Comparison of ENCODE assay signal across 14 cellular contexts in genomic region chr1:28173980-28174297, GRCh38. TPM values are rescaled to one million over a fixed set of nuclear protein-coding genes. Genes with fewer than 3 reads are reported as not detected.
A peak's percentile ranks its signal among the peaks of the same experiment; 100 is the strongest.
DNase-seq lines count a peak whose midpoint lies in the region; ATAC-seq and TF ChIP-seq lines count a peak whose summit lies in the region.
"Had no signal": no experiment of that assay in that cellular context is flagged by ENCODE, and none has a peak within 500 bp of the region (broad histone marks: within the 10 kb centered on the region; RNA-seq: fewer than 3 reads in every experiment).

No MANE protein-coding gene starts in this region.

- peaks cover 53% of the 10 kb centered on the region for H3K4me1 ChIP-seq in lower lobe of right lung
- H3K4me1 ChIP-seq in suprapubic skin = peaks cover 22% of the 10 kb centered on the region
- H3K4me1 ChIP-seq in mucosa of descending colon (ENCODE audit: low read depth) = peaks cover 44% of the 10 kb centered on the region

- peak overlapping the region; percentile 53 for H3K27ac Mint-ChIP-seq in T-helper 2 cell treated with Interferon-gamma antibody and Interleukin-4, amounts not matched to agents 5 μg/mL and 100 μg/mL, for 36 hours
- H3K27ac Mint-ChIP-seq in central memory CD8-positive, alpha-beta T cell (ENCODE audit: low read depth) = no peak overlapping the region

- no peaks in the 10 kb centered on the region for H3K36me3 Mint-ChIP-seq in T-helper 2 cell treated with Interferon-gamma antibody and Interleukin-4, amounts not matched to agents 5 μg/mL and 100 μg/mL, for 36 hours (ENCODE audit: low read depth)
- H3K36me3 Mint-ChIP-seq in central memory CD8-positive, alpha-beta T cell (ENCODE audit: insufficient read depth) = peaks cover 1% of the 10 kb centered on the region

- DNase-seq in T-helper 2 cell treated with Interferon-gamma antibody and Interleukin-4, amounts not matched to agents 5 μg/mL and 100 μg/mL, for 36 hours (ENCODE audit: low spot score) = no peak
- DNase-seq in T-helper 2 cell (no peak), lower lobe of right lung (peak; percentile 43), suprapubic skin (ENCODE audit: low spot score in 2 of 2) (no peak), mucosa of descending colon (no peak), DMS53 treated with DMSO at 0.1 percent for 48 hours (lab: John Stamatoyannopoulos, UW; ENCODE audit: unreplicated experiment) (no peak)
- DNase-seq in central memory CD8-positive, alpha-beta T cell (ENCODE audit: low spot score in 2 of 2) = no peak
- no peak for DNase-seq in stimulated activated CD4-positive, alpha-beta T cell treated with anti-CD3 and anti-CD28 coated beads, Interleukin-2, amount 100 ng/mL, for 48 hours
- DNase-seq: activated naive CD4-positive, alpha-beta T cell treated with Interleukin-2 at 50 U/mL for 16 hours; NCI-H187 treated with DMSO at 0.1 percent for 48 hours; stimulated activated CD4-positive, alpha-beta T cell treated with anti-CD3 and anti-CD28 coated beads, Interleukin-2, amount 100 ng/mL, for 24 hours had no signal

- peaks cover 70% of the 10 kb centered on the region for H3K27me3 Mint-ChIP-seq in T-helper 2 cell treated with Interferon-gamma antibody and Interleukin-4, amounts not matched to agents 5 μg/mL and 100 μg/mL, for 36 hours (ENCODE audit: low read depth)
- H3K27me3 Mint-ChIP-seq in central memory CD8-positive, alpha-beta T cell = no peaks in the 10 kb centered on the region

- H3K36me3 ChIP-seq in lower lobe of right lung = no peaks in the 10 kb centered on the region
- no peaks in the 10 kb centered on the region for H3K36me3 ChIP-seq in suprapubic skin
- no peaks in the 10 kb centered on the region for H3K36me3 ChIP-seq in mucosa of descending colon (ENCODE audit: low read depth)
- H3K36me3 ChIP-seq: thoracic aorta had no signal

- TF ChIP-seq POLR2A in suprapubic skin (IDR thresholded peaks at IDR 0.05) = no peak

- TF ChIP-seq CTCF in lower lobe of right lung (IDR thresholded peaks at IDR 0.05) = no peak
- TF ChIP-seq CTCF in suprapubic skin (IDR thresholded peaks at IDR 0.05) = no peak
- no peak for TF ChIP-seq CTCF in mucosa of descending colon (IDR thresholded peaks at IDR 0.05)

- intact Hi-C loops in lower lobe of right lung (cut with DNase I) (no loop called here), mucosa of descending colon (cut with DNase I, micrococcal nuclease) (no loop called here)

- H3K27ac ChIP-seq in lower lobe of right lung (peak overlapping the region; percentile 68), suprapubic skin (peak overlapping the region; percentile 46)

- no peak for ATAC-seq in central memory CD8-positive, alpha-beta T cell (replicated peaks; ENCODE audit: extremely low read depth, poor library complexity, severe bottlenecking)
- ATAC-seq in lower lobe of right lung (peak in 1 of 2 donors; percentile 3), mucosa of descending colon (no peak)
- ATAC-seq: activated CD4-positive, CD25-positive, alpha-beta regulatory T cell treated with anti-CD3 and anti-CD28 coated beads, Interleukin-2, amount 50 U/mL, for 24 hours; esophagus mucosa had no signal

- H3K27me3 ChIP-seq in lower lobe of right lung (ENCODE audit: low read depth) = no peaks in the 10 kb centered on the region
- H3K27me3 ChIP-seq in suprapubic skin = no peaks in the 10 kb centered on the region

- peak overlapping the region; percentile 47 for H3K4me3 Mint-ChIP-seq in T-helper 2 cell treated with Interferon-gamma antibody and Interleukin-4, amounts not matched to agents 5 μg/mL and 100 μg/mL, for 36 hours
- peak overlapping the region; percentile 21 for H3K4me3 Mint-ChIP-seq in central memory CD8-positive, alpha-beta T cell

- no peak for TF ChIP-seq EP300 in suprapubic skin (IDR thresholded peaks at IDR 0.05)

- H3K9me3 ChIP-seq in lower lobe of right lung (no peaks in the 10 kb centered on the region), suprapubic skin (no peaks in the 10 kb centered on the region), mucosa of descending colon (no peaks in the 10 kb centered on the region)
- H3K9me3 ChIP-seq: thoracic aorta had no signal

- H3K4me3 ChIP-seq in lower lobe of right lung (peak overlapping the region; percentile 48), suprapubic skin (no peak overlapping the region), mucosa of descending colon (no peak overlapping the region)
- H3K4me3 ChIP-seq: thoracic aorta had no signal

- H3K4me1 Mint-ChIP-seq in T-helper 2 cell treated with Interferon-gamma antibody and Interleukin-4, amounts not matched to agents 5 μg/mL and 100 μg/mL, for 36 hours (ENCODE audit: low read depth) = peaks cover 31% of the 10 kb centered on the region
- peaks cover 48% of the 10 kb centered on the region for H3K4me1 Mint-ChIP-seq in central memory CD8-positive, alpha-beta T cell

- 78% methylated on average over 4 of the region's 5 CpGs for WGBS in suprapubic skin

- H3K9me3 Mint-ChIP-seq in T-helper 2 cell treated with Interferon-gamma antibody and Interleukin-4, amounts not matched to agents 5 μg/mL and 100 μg/mL, for 36 hours = no peaks in the 10 kb centered on the region
- H3K9me3 Mint-ChIP-seq in central memory CD8-positive, alpha-beta T cell = no peaks in the 10 kb centered on the region

RNA-seq across cellular contexts. Expression of gene PTAFR, which starts 2.6 kb away (rescaled TPM):
- total RNA-seq in lower lobe of right lung = 52.8 TPM
- 1 to 10 TPM; 3.3 to 6.8 (median 5.5) TPM for total RNA-seq in suprapubic skin
- total RNA-seq in mucosa of descending colon = 1 to 10 TPM; 2.4 to 4.8 (median 4.0) TPM

RNA-seq across cellular contexts. Expression of gene DNAJC8, which starts 58.9 kb away (rescaled TPM):
- 68.9 TPM for total RNA-seq in lower lobe of right lung
- total RNA-seq in suprapubic skin = 10 to 100 TPM; 28.2 to 39.0 (median 31.7) TPM
- total RNA-seq in mucosa of descending colon = 10 to 100 TPM; 41.6 to 76.7 (median 56.7) TPM
